ENCODE assay signal across 8 cellular contexts in genomic region chr12:50924131-50924438, GRCh38. TPM values are rescaled to one million over a fixed set of nuclear protein-coding genes. Genes with fewer than 3 reads are reported as not detected.
A peak's percentile ranks its signal among the peaks of the same experiment; 100 is the strongest.
DNase-seq lines count a peak whose midpoint lies in the region; ATAC-seq and TF ChIP-seq lines count a peak whose summit lies in the region.

No MANE protein-coding gene starts in this region.

- peak overlapping the region; percentile 86 to 94 (median 88) for H3K27ac ChIP-seq in esophagus squamous epithelium
- peak overlapping the region; percentile 82 to 83 for H3K27ac ChIP-seq in prostate gland

- H3K4me3 ChIP-seq in GM08714 (ENCODE audit: low read length) (peak overlapping the region; percentile 27; the same call in 1 of the 2 replicates), esophagus squamous epithelium (peak overlapping the region; percentile 60 to 86 (median 80)), prostate gland (peak overlapping the region; percentile 66 to 68)

- TF ChIP-seq CTCF in esophagus squamous epithelium (IDR thresholded peaks at IDR 0.05): no peak
- no peak for TF ChIP-seq CTCF in prostate gland (IDR thresholded peaks at IDR 0.05)

- H3K9me3 ChIP-seq in esophagus squamous epithelium (no peaks in the 10 kb centered on the region), prostate gland (no peaks in the 10 kb centered on the region)

- 0% methylated on average over 4 of the region's 4 CpGs for WGBS in esophagus squamous epithelium, 2 donors
- WGBS in prostate gland: under 1% methylated on average over 4 of the region's 4 CpGs

- TF ChIP-seq POLR2A in esophagus squamous epithelium (IDR thresholded peaks at IDR 0.05): no peak
- no peak for TF ChIP-seq POLR2A in prostate gland (IDR thresholded peaks at IDR 0.05)

- no peak for ATAC-seq in HG03280 (IDR thresholded peaks at IDR 0.05; ENCODE audit: unreplicated experiment)
- ATAC-seq in HG03432 (IDR thresholded peaks at IDR 0.05; ENCODE audit: unreplicated experiment): no peak
- ATAC-seq in HG03378 (IDR thresholded peaks at IDR 0.05; ENCODE audit: unreplicated experiment): no peak

- DNase-seq in NCI-H69 (lab: John Stamatoyannopoulos, UW): peak; percentile 76
- no peak for DNase-seq in esophagus squamous epithelium (lab: John Stamatoyannopoulos, UW)
- DNase-seq in prostate gland (ENCODE audit: low spot score): no peak
- no peak for DNase-seq in NCI-H1048 (lab: John Stamatoyannopoulos, UW)

- intact Hi-C loops in esophagus squamous epithelium (cut with DNase I) (no loop called here), prostate gland (cut with DNase I) (loop anchor here (10.0 kb wide), 1 partner anchor 99 kb away; no protein-coding TSS in a partner anchor)

- H3K27me3 ChIP-seq in esophagus squamous epithelium: no peaks in the 10 kb centered on the region
- no peaks in the 10 kb centered on the region for H3K27me3 ChIP-seq in prostate gland (replicated peaks; ENCODE audit: insufficient read depth)

- no peaks in the 10 kb centered on the region for H3K36me3 ChIP-seq in esophagus squamous epithelium
- H3K36me3 ChIP-seq in prostate gland: no peaks in the 10 kb centered on the region

- H3K4me1 ChIP-seq in esophagus squamous epithelium: peaks cover 25 to 64% (median 35%) of the 10 kb centered on the region in 3 donors
- H3K4me1 ChIP-seq in prostate gland (replicated peaks): peaks cover 5% of the 10 kb centered on the region

RNA-seq across cellular contexts. Expression of gene HIGD1C, which starts 28.3 kb away (rescaled TPM):
- total RNA-seq in esophagus squamous epithelium: not detected
- not detected for total RNA-seq in prostate gland

Comparison
In these comparisons a context has a peak if more than half of its experiments do, and no peak if none do; other contexts are left out.
1. H3K4me3 ChIP-seq: peak in every context shown above with its lines; median percentile 80 in esophagus squamous epithelium; 67 in prostate gland; 27 in GM08714.